12 cellular contexts compared by ENCODE assay signal in genomic region chr20:20317195-20318113, GRCh38. TPM values are rescaled to one million over a fixed set of nuclear protein-coding genes. Genes with fewer than 3 reads are reported as not detected.
DNase-seq lines count a peak whose midpoint lies in the region; ATAC-seq, FAIRE-seq and TF ChIP-seq lines count a peak whose summit lies in the region.
"Had no signal": no experiment of that assay in that cellular context is flagged by ENCODE, and none has a peak within 500 bp of the region (broad histone marks: within the 10 kb centered on the region; RNA-seq: fewer than 3 reads in every experiment).

No MANE protein-coding gene starts in this region.

- H3K4me1 ChIP-seq in gastroesophageal sphincter (no peaks in the 10 kb centered on the region), kidney (ENCODE audit: control insufficient read depth in 1 of 2, insufficient read depth in 1 of 2, low read depth in 1 of 2, low read length in 2 of 2) (no peaks in the 10 kb centered on the region)
- H3K4me1 ChIP-seq: stomach had no signal

- TF ChIP-seq POLR2A in GM12891 (IDR thresholded peaks at IDR 0.05; ENCODE audit: low read depth, low read length) (no peak), gastroesophageal sphincter (IDR thresholded peaks at IDR 0.05) (no peak)

- FAIRE-seq in GM12891 (lab: Jason Lieb, UNC), result no peak
- FAIRE-seq in kidney (lab: Jason Lieb, UNC), result no peak

- H3K4me1 Mint-ChIP-seq in natural killer cell treated with Interleukin-12 subunit alpha and Interleukin-12 subunit beta and Interleukin-15 and Interleukin-18, amount 100 ng/mL, for 72 hours (ENCODE audit: low read depth in 2 of 2), result no peaks in the 10 kb centered on the region

- DNase-seq in GM12891 (ENCODE audit: insufficient read length, low spot score) (no peak), activated gamma-delta T cell treated with Interleukin-2 at 50 U/mL for 16 hours (no peak), KG1 (lab: John Stamatoyannopoulos, UW) (no peak), kidney (no peak)
- no peak for DNase-seq in natural killer cell treated with Interleukin-12 subunit alpha and Interleukin-12 subunit beta and Interleukin-15 and Interleukin-18, amount 100 ng/mL, for 72 hours (ENCODE audit: low spot score)
- DNase-seq: activated CD8-positive, alpha-beta memory T cell treated with anti-CD3 and anti-CD28 coated beads, Interleukin-2, amount 50 U/mL, for 4 hours; stomach had no signal

- TF ChIP-seq CTCF in gastroesophageal sphincter (IDR thresholded peaks at IDR 0.05) (no peak), kidney (IDR thresholded peaks at IDR 0.05; ENCODE audit: borderline replicate concordance, extremely low read depth, insufficient read depth) (no peak)

- H3K27ac ChIP-seq in gastroesophageal sphincter (no peak overlapping the region), kidney (ENCODE audit: low read depth in 2 of 2, low read length in 2 of 2) (no peak overlapping the region)
- H3K27ac ChIP-seq: epithelial cell of prostate, neutrophil, stomach had no signal

- no peak overlapping the region for H3K4me3 ChIP-seq in gastroesophageal sphincter
- H3K4me3 ChIP-seq in kidney (ENCODE audit: low read length in 2 of 2), result no peak overlapping the region
- H3K4me3 ChIP-seq: stomach had no signal

- H3K27me3 ChIP-seq in gastroesophageal sphincter, result no peaks in the 10 kb centered on the region
- H3K27me3 ChIP-seq: neutrophil, stomach had no signal

- no peak overlapping the region for H3K9ac ChIP-seq in kidney (ENCODE audit: low read length in 2 of 2)

- no peaks in the 10 kb centered on the region for H3K27me3 Mint-ChIP-seq in natural killer cell treated with Interleukin-12 subunit alpha and Interleukin-12 subunit beta and Interleukin-15 and Interleukin-18, amount 100 ng/mL, for 72 hours

- intact Hi-C loops in kidney (cut with DNase I), result no loop called here

- peaks cover 0 to 19% (median 0%) of the 10 kb centered on the region in 3 donors for H3K9me3 ChIP-seq in gastroesophageal sphincter
- peaks cover 2 to 9% of the 10 kb centered on the region in 2 donors for H3K9me3 ChIP-seq in kidney (ENCODE audit: control insufficient read depth in 1 of 2, low read length in 2 of 2)
- H3K9me3 ChIP-seq: neutrophil had no signal

- H3K36me3 Mint-ChIP-seq in natural killer cell treated with Interleukin-12 subunit alpha and Interleukin-12 subunit beta and Interleukin-15 and Interleukin-18, amount 100 ng/mL, for 72 hours, result no peaks in the 10 kb centered on the region

- ATAC-seq in GM21529 (IDR thresholded peaks at IDR 0.05; ENCODE audit: unreplicated experiment) (peak; percentile 90), HG03520 (IDR thresholded peaks at IDR 0.05; ENCODE audit: unreplicated experiment) (peak; percentile 95), gastroesophageal sphincter (peak; percentile 71)
- ATAC-seq in natural killer cell treated with Interleukin-12 subunit alpha and Interleukin-12 subunit beta and Interleukin-15 and Interleukin-18, amount 100 ng/mL, for 72 hours, result no peak

- no peak overlapping the region for H3K27ac Mint-ChIP-seq in natural killer cell treated with Interleukin-12 subunit alpha and Interleukin-12 subunit beta and Interleukin-15 and Interleukin-18, amount 100 ng/mL, for 72 hours

- no peak overlapping the region for H3K4me3 Mint-ChIP-seq in natural killer cell treated with Interleukin-12 subunit alpha and Interleukin-12 subunit beta and Interleukin-15 and Interleukin-18, amount 100 ng/mL, for 72 hours

- 54 to 56% methylated on average over 10 to 11 of the region's 17 CpGs for WGBS in gastroesophageal sphincter (ENCODE audit: low coverage in 1 of 2), 2 donors

- H3K9me3 Mint-ChIP-seq in natural killer cell treated with Interleukin-12 subunit alpha and Interleukin-12 subunit beta and Interleukin-15 and Interleukin-18, amount 100 ng/mL, for 72 hours, result no peaks in the 10 kb centered on the region

- no peak for TF ChIP-seq EP300 in gastroesophageal sphincter (IDR thresholded peaks at IDR 0.05)

- H3K36me3 ChIP-seq in gastroesophageal sphincter, result no peaks in the 10 kb centered on the region
- no peaks in the 10 kb centered on the region for H3K36me3 ChIP-seq in kidney (ENCODE audit: control insufficient read depth in 1 of 2, insufficient read depth in 2 of 2, low read length in 2 of 2)
- H3K36me3 ChIP-seq: neutrophil, stomach had no signal

TF ChIP-seq in GM12891, 5 proteins besides CTCF, POLR2A, EP300 and RAD21:
- TF ChIP-seq POU2F2 (IDR thresholded peaks at IDR 0.05; ENCODE audit: low read depth, low read length), result no peak
- peak; percentile 67 for TF ChIP-seq SPI1 (IDR thresholded peaks at IDR 0.05; ENCODE audit: low read depth, low read length)
TF ChIP-seq in GM12891: peak in this region for 1.

RNA-seq across cellular contexts. Expression of gene INSM1, which starts 50.5 kb away (rescaled TPM):
- polyA plus RNA-seq in GM12891 (2012; ENCODE audit: low read depth, missing spikeins), result 0.03 TPM
- total RNA-seq in gastroesophageal sphincter, result under 1 TPM in 1 of 4 donors, not detected in 3; 0.15 TPM
- not detected for total RNA-seq in natural killer cell treated with Interleukin-12 subunit alpha and Interleukin-12 subunit beta and Interleukin-15 and Interleukin-18, amount 100 ng/mL, for 72 hours
- total RNA-seq in kidney, result not detected
- polyA plus RNA-seq in kidney (ENCODE audit: insufficient read depth, low read depth, low replicate concordance), result not detected

Comparison
In these comparisons a context has a peak if more than half of its experiments do, and no peak if none do; other contexts are left out.
1. ATAC-seq: peak in GM21529 (single experiment), HG03520 (single experiment) and gastroesophageal sphincter (single experiment); none in natural killer cell treated with Interleukin-12 subunit alpha and Interleukin-12 subunit beta and Interleukin-15 and Interleukin-18, amount 100 ng/mL, for 72 hours (0 of 2).